In genomic region chr4:1080961-1081688, GRCh38 we compare ENCODE assay signal across 14 cellular contexts. TPM values are rescaled to one million over a fixed set of nuclear protein-coding genes. Genes with fewer than 3 reads are reported as not detected.
DNase-seq lines count a peak whose midpoint lies in the region; ATAC-seq, FAIRE-seq and TF ChIP-seq lines count a peak whose summit lies in the region.
"Had no signal": no experiment of that assay in that cellular context is flagged by ENCODE, and none has a peak within 500 bp of the region (broad histone marks: within the 10 kb centered on the region; RNA-seq: fewer than 3 reads in every experiment).

No MANE protein-coding gene starts in this region.

- H3K4me1 ChIP-seq in A549 = peaks cover 25% of the 10 kb centered on the region
- no peaks in the 10 kb centered on the region for H3K4me1 ChIP-seq in smooth muscle cell (ENCODE audit: low read depth)
- H3K4me1 ChIP-seq: Caco-2 had no signal

- H3K36me3 ChIP-seq in smooth muscle cell (ENCODE audit: low read depth) = no peaks in the 10 kb centered on the region
- H3K36me3 ChIP-seq: thoracic aorta had no signal

- no peak for TF ChIP-seq RAD21 in A549 (conservative IDR thresholded peaks at IDR 0.05 in 1 of 2, IDR thresholded peaks at IDR 0.05 in 1 of 2)

- H2AFZ ChIP-seq in smooth muscle cell (ENCODE audit: low read depth) = no peak overlapping the region

- H3K4me3 ChIP-seq in A549 = no peak overlapping the region
- H3K4me3 ChIP-seq in smooth muscle cell = no peak overlapping the region
- H3K4me3 ChIP-seq: thoracic aorta had no signal

- POLR2A ChIA-PET in A549 (lab: Yijun Ruan, JAX) = no interaction called here

- CTCF ChIA-PET in A549 (lab: Yijun Ruan, JAX) = interaction anchor here (1.6 kb wide), 1 partner anchor 38 kb away, joined by 3 read pairs; no protein-coding TSS in a partner anchor

- TF ChIP-seq EP300 in A549 (IDR thresholded peaks at IDR 0.05) = no peak

- H3K9me3 ChIP-seq in A549 = no peaks in the 10 kb centered on the region
- H3K9me3 ChIP-seq in smooth muscle cell (replicated peaks; ENCODE audit: low read depth) = no peaks in the 10 kb centered on the region
- H3K9me3 ChIP-seq: Caco-2, thoracic aorta had no signal

- H3K9ac ChIP-seq in smooth muscle cell (ENCODE audit: low read depth) = no peak overlapping the region

- ATAC-seq in A549 (peak; percentile 40 to 44; a peak in 3 of 6 replicates), HG02884 (IDR thresholded peaks at IDR 0.05; ENCODE audit: unreplicated experiment) (no peak)

- no peaks in the 10 kb centered on the region for H3F3A ChIP-seq in smooth muscle cell (ENCODE audit: low read depth)

- H3K27ac ChIP-seq in A549 (peak overlapping the region; percentile 58 to 83), smooth muscle cell (ENCODE audit: low read depth) (no peak overlapping the region)
- H3K27ac ChIP-seq: thoracic aorta had no signal

- FAIRE-seq in A549 (lab: Jason Lieb, UNC) = no peak
- FAIRE-seq in RCC 7860 (lab: Jason Lieb, UNC) = peak; percentile 66
- FAIRE-seq: endometrium, islet of Langerhans had no signal

- H3K4me2 ChIP-seq in A549 (peak overlapping the region; percentile 73), smooth muscle cell (no peak overlapping the region)

- 71% methylated on average over 12 of the region's 12 CpGs for WGBS in A549 (ENCODE audit: missing lambda C conversion rate)
- 70% methylated on average over 12 of the region's 12 CpGs for WGBS in smooth muscle cell (ENCODE audit: low lambda C conversion rate)

- no peaks in the 10 kb centered on the region for H4K20me1 ChIP-seq in smooth muscle cell (ENCODE audit: low read depth)

- no peak for TF ChIP-seq POLR2A in A549 (IDR thresholded peaks at IDR 0.05; ENCODE audit: low read length)

- no peaks in the 10 kb centered on the region for H3K79me2 ChIP-seq in smooth muscle cell (ENCODE audit: low read depth)

- DNase-seq in A549 (ENCODE audit: low read depth in 1 of 2, low spot score in 1 of 2) (peak in 1 of 2 experiments; percentile 16), ELR (ENCODE audit: low read depth) (peak; percentile 70), RCC 7860 (ENCODE audit: low spot score) (peak; percentile 54), fibroblast of peridontal ligament (ENCODE audit: extremely low read depth) (peak; percentile 14), dermis blood vessel endothelial cell (no peak), NCI-H446 (lab: John Stamatoyannopoulos, UW) (no peak), smooth muscle cell (lab: John Stamatoyannopoulos, UW; ENCODE audit: unreplicated experiment) (no peak)
- DNase-seq: activated naive CD8-positive, alpha-beta T cell treated with anti-CD3 and anti-CD28 coated beads for 36 hours; Caco-2; stimulated activated CD4-positive, alpha-beta T cell treated with anti-CD3 and anti-CD28 coated beads, Interleukin-4, amount 100 ng/mL, for 4 hours had no signal

- TF ChIP-seq CTCF in A549 (IDR thresholded peaks at IDR 0.05) = no peak
- TF ChIP-seq CTCF in smooth muscle cell (IDR thresholded peaks at IDR 0.05; ENCODE audit: borderline replicate concordance, insufficient read depth, poor library complexity, severe bottlenecking) = no peak

- no peaks in the 10 kb centered on the region for H3K27me3 ChIP-seq in smooth muscle cell (ENCODE audit: low read depth)

TF ChIP-seq in A549, 52 proteins besides CTCF, POLR2A, EP300 and RAD21:
- TF ChIP-seq JUNB (IDR thresholded peaks at IDR 0.05) = peak; percentile 41; the same call in 1 of the 2 replicates
- peak; percentile 41; the same call in 1 of the 2 replicates for TF ChIP-seq NFE2L2 (conservative IDR thresholded peaks at IDR 0.05; ENCODE audit: low read length)
- no peak for TF ChIP-seq NPAS2 (CRISPR knock-in tag; IDR thresholded peaks at IDR 0.05; ENCODE audit: borderline replicate concordance)
- TF ChIP-seq USF2 (IDR thresholded peaks at IDR 0.05) = 0 out of 2 replicates have a peak, but pooled peaks have one; percentile 3
- peak; percentile 55 for TF ChIP-seq MAFK (IDR thresholded peaks at IDR 0.05; ENCODE audit: partially characterized antibody)

RNA-seq across cellular contexts. Expression of gene RNF212, which starts 32.2 kb away (rescaled TPM):
- polyA plus RNA-seq in A549 (2011; rRNA removed) = 3.0 and 3.6 TPM in 2 replicates
- polyA plus RNA-seq in A549 (2012; cell fraction: cytosol; rRNA removed) = 2.5 and 2.6 TPM in 2 replicates
- 4.2 and 5.3 TPM in 2 replicates for polyA plus RNA-seq in A549 (2012; cell fraction: nucleus; rRNA removed)
- polyA plus RNA-seq in A549 (2017; fragmentation: RNase III; extraction: RNeasy Plus Mini Kit Qiagen cat#74134 plus additional on column Dnase treatment) = 2.1 to 3.9 TPM (median 3.0 TPM) in 3 replicates
- 0.79 and 3.1 TPM in 2 replicates for polyA minus RNA-seq in A549 (2011; rRNA and poly(A)+ RNA removed)
- total RNA-seq in dermis blood vessel endothelial cell = 0.85 and 1.1 TPM in 2 replicates
- 0.67 and 1.3 TPM in 2 replicates for total RNA-seq in smooth muscle cell
- 1.8 and 4.6 TPM in 2 replicates for polyA plus RNA-seq in smooth muscle cell
- total RNA-seq: Caco-2 had no signal

Comparison
In these comparisons a context has a peak if more than half of its experiments do, and no peak if none do; other contexts are left out.
1. DNase-seq: peak in ELR (single experiment), RCC 7860 (single experiment) and fibroblast of peridontal ligament (single experiment); none in dermis blood vessel endothelial cell (single experiment), NCI-H446 (0 of 2) and smooth muscle cell (single experiment).